ENCODE assay signal across 17 cellular contexts in genomic region chr10:102962259-102962658, GRCh38. TPM values are rescaled to one million over a fixed set of nuclear protein-coding genes. Genes with fewer than 3 reads are reported as not detected.
DNase-seq lines count a peak whose midpoint lies in the region; ATAC-seq and TF ChIP-seq lines count a peak whose summit lies in the region.
"Had no signal": no experiment of that assay in that cellular context is flagged by ENCODE, and none has a peak within 500 bp of the region (broad histone marks: within the 10 kb centered on the region; RNA-seq: fewer than 3 reads in every experiment).

No MANE protein-coding gene starts in this region.

- no peak overlapping the region for H2AK5ac ChIP-seq in IMR-90 (ENCODE audit: low read depth, low read length)

- no peak for TF ChIP-seq CTCF in IMR-90 (conservative IDR thresholded peaks at IDR 0.05; ENCODE audit: low read depth, low read length)
- no peak for TF ChIP-seq CTCF in CD4-positive, alpha-beta T cell (IDR thresholded peaks at IDR 0.05)

- no peak for TF ChIP-seq RAD21 in IMR-90 (IDR thresholded peaks at IDR 0.05; ENCODE audit: low read length)

- no TSS peak for BruUV-seq in IMR-90 (replicated peaks; lab: Mats Ljungman, UMichigan)

- intact Hi-C loops in IMR-90 (cut with micrococcal nuclease), result loop anchor here (2.0 kb wide), 2 partner anchors 15 to 41 kb away; no protein-coding TSS in a partner anchor
- intact Hi-C loops in CD4-positive, alpha-beta T cell (cut with DNase I, micrococcal nuclease), result no loop called here

- H3K27ac ChIP-seq in IMR-90 (ENCODE audit: insufficient read depth, low read length), result no peak overlapping the region
- no peak overlapping the region for H3K27ac ChIP-seq in CD4-positive, alpha-beta T cell (ENCODE audit: low read depth, low read length)
- H3K27ac ChIP-seq: BLaER1, GM23248, KMS-11 had no signal

- H4K8ac ChIP-seq in IMR-90 (ENCODE audit: low read depth in 2 of 2, low read length in 2 of 2), result no peak overlapping the region

- H3K27me3 ChIP-seq in IMR-90 (ENCODE audit: control insufficient read depth, insufficient read depth, low read length), result no peaks in the 10 kb centered on the region
- H3K27me3 ChIP-seq in adipocyte (replicated peaks; ENCODE audit: control insufficient read depth, insufficient read depth, low read length), result no peaks in the 10 kb centered on the region
- no peaks in the 10 kb centered on the region for H3K27me3 ChIP-seq in CD4-positive, alpha-beta T cell (ENCODE audit: control insufficient read depth, insufficient read depth, low read length)
- H3K27me3 ChIP-seq: BLaER1 had no signal

- H2AK9ac ChIP-seq in IMR-90 (replicated peaks; ENCODE audit: low read depth, low read length, poor library complexity), result no peak overlapping the region

- H4K20me1 ChIP-seq in IMR-90 (ENCODE audit: insufficient read depth, low read length), result no peaks in the 10 kb centered on the region; the same call in 1 of the 2 replicates
- H4K20me1 ChIP-seq: BLaER1 had no signal

- dilution Hi-C loops in IMR-90 (cut with HindIII; ENCODE audit: low sequenced_read_pairs, unreplicated experiment), result no loop called here

- H3K18ac ChIP-seq in IMR-90 (ENCODE audit: low read depth, low read length), result no peak overlapping the region; the same call in 1 of the 2 replicates

- no CpG with 5 or more reads among the region's 1 CpG for WGBS in IMR-90 (ENCODE audit: extremely low coverage in 2 of 2, insufficient read length in 1 of 2), 2 experiments

- H3K9ac ChIP-seq in IMR-90 (ENCODE audit: low read depth, low read length) (no peak overlapping the region), adipocyte (ENCODE audit: low read length) (no peak overlapping the region)
- H3K9ac ChIP-seq: BLaER1, GM23248, KMS-11 had no signal

- no peak overlapping the region for H3K4me2 ChIP-seq in IMR-90 (ENCODE audit: low read depth, low read length)
- H3K4me2 ChIP-seq: BLaER1, KMS-11 had no signal

- H3K56ac ChIP-seq in IMR-90 (ENCODE audit: extremely low read depth, insufficient read depth, low read length), result no peak overlapping the region

- no peaks in the 10 kb centered on the region for H3K9me3 ChIP-seq in IMR-90 (ENCODE audit: control insufficient read depth, insufficient read depth, low read length)
- no peaks in the 10 kb centered on the region for H3K9me3 ChIP-seq in adipocyte (ENCODE audit: control insufficient read depth, low read length)
- no peaks in the 10 kb centered on the region for H3K9me3 ChIP-seq in CD4-positive, alpha-beta T cell (ENCODE audit: control insufficient read depth, low read length)
- H3K9me3 ChIP-seq: BLaER1, HAP-1 had no signal

- no peaks in the 10 kb centered on the region for H3K4me1 Mint-ChIP-seq in CD4-positive, alpha-beta T cell (ENCODE audit: low read depth)
- H3K4me1 Mint-ChIP-seq: CD14-positive monocyte had no signal

- peaks cover 16 to 60% of the 10 kb centered on the region in 2 experiments for H3K79me1 ChIP-seq in IMR-90 (ENCODE audit: low read depth in 1 of 2, low read length in 2 of 2)

- POLR2A ChIA-PET in IMR-90 (lab: Charles Lee; ENCODE audit: unreplicated experiment), result no interaction called here
- POLR2A ChIA-PET in CD4-positive, alpha-beta T cell (lab: Charles Lee), result no interaction called here

- no peaks in the 10 kb centered on the region for H3K27me3 Mint-ChIP-seq in CD4-positive, alpha-beta T cell

- ATAC-seq in IMR-90 (ENCODE audit: low read depth), result peak; percentile 53; the same call in 1 of the 2 replicates
- ATAC-seq in CD4-positive, alpha-beta T cell (ENCODE audit: poor library complexity), result no peak
- ATAC-seq: CD8-positive, alpha-beta T cell had no signal

- peaks cover 14% of the 10 kb centered on the region for H3K4me1 ChIP-seq in IMR-90 (ENCODE audit: control insufficient read depth, insufficient read depth, low read length)
- H3K4me1 ChIP-seq in adipocyte (ENCODE audit: control insufficient read depth, insufficient read depth, low read length), result no peaks in the 10 kb centered on the region
- H3K4me1 ChIP-seq: BLaER1, HAP-1 had no signal

- H3K4ac ChIP-seq in IMR-90 (ENCODE audit: low read depth, low read length), result no peak overlapping the region; the same call in 1 of the 2 replicates

- no peak overlapping the region for H3K4me3 Mint-ChIP-seq in CD4-positive, alpha-beta T cell
- H3K4me3 Mint-ChIP-seq: CD14-positive monocyte; CD8-positive, alpha-beta T cell had no signal

- H2BK15ac ChIP-seq in IMR-90 (ENCODE audit: low read depth, low read length), result no peak overlapping the region

- no peaks in the 10 kb centered on the region for H3K9me3 Mint-ChIP-seq in CD4-positive, alpha-beta T cell
- H3K9me3 Mint-ChIP-seq: CD8-positive, alpha-beta T cell had no signal

- in situ Hi-C loops in IMR-90 (cut with MboI; ENCODE audit: low sequenced_read_pairs), result no loop called here

- H3K23ac ChIP-seq in IMR-90 (ENCODE audit: low read depth, low read length), result no peak overlapping the region

- H2BK5ac ChIP-seq in IMR-90 (ENCODE audit: low read depth, low read length, poor library complexity, severe bottlenecking), result no peak overlapping the region

- no peak overlapping the region for H2AFZ ChIP-seq in IMR-90 (replicated peaks; ENCODE audit: low read length, poor library complexity)
- H2AFZ ChIP-seq: GM23248 had no signal

- H3K36me3 ChIP-seq in IMR-90 (ENCODE audit: control insufficient read depth, insufficient read depth, low read length) (no peaks in the 10 kb centered on the region), adipocyte (ENCODE audit: control insufficient read depth, insufficient read depth, low read length, severe bottlenecking) (no peaks in the 10 kb centered on the region)
- H3K36me3 ChIP-seq: BLaER1, HAP-1 had no signal

- no peaks in the 10 kb centered on the region for H3K36me3 Mint-ChIP-seq in CD4-positive, alpha-beta T cell (ENCODE audit: low read depth)
- H3K36me3 Mint-ChIP-seq: CD14-positive monocyte had no signal

- H4K91ac ChIP-seq in IMR-90 (ENCODE audit: insufficient read depth, low read depth, low read length), result peak overlapping the region; percentile 4; the same call in 1 of the 2 replicates

- no peak overlapping the region for H2BK20ac ChIP-seq in IMR-90 (ENCODE audit: low read depth, low read length)

- H3K9me1 ChIP-seq in IMR-90 (ENCODE audit: insufficient read depth, low read length), result peaks cover 7% of the 10 kb centered on the region

- no peak overlapping the region for H3K14ac ChIP-seq in IMR-90 (replicated peaks; ENCODE audit: low read depth, low read length)

- no peak for TF ChIP-seq POLR2A in IMR-90 (IDR thresholded peaks at IDR 0.05; ENCODE audit: low read depth, low read length)

- CTCF ChIA-PET in IMR-90 (lab: Yijun Ruan, JAX), result no interaction called here
- CTCF ChIA-PET in CD4-positive, alpha-beta T cell (lab: Charles Lee), result interaction anchor here (0.6 kb wide), 1 partner anchor 97 kb away, joined by 4 read pairs; no protein-coding TSS in a partner anchor

- H3K4me3 ChIP-seq in IMR-90 (ENCODE audit: insufficient read depth, low read depth, low read length), result no peak overlapping the region
- H3K4me3 ChIP-seq in adipocyte (ENCODE audit: low read length), result no peak overlapping the region
- H3K4me3 ChIP-seq: BLaER1, GM23248, HAP-1 had no signal

- DNase-seq in EL (peak; percentile 8), IMR-90 (no peak), adipocyte (ENCODE audit: low read depth) (peak; percentile 26), foreskin melanocyte (peak; percentile 30), NCI-H187 treated with DMSO at 0.1 percent for 48 hours (lab: John Stamatoyannopoulos, UW) (no peak), glomerular visceral epithelial cell (ENCODE audit: extremely low spot score) (no peak)
- no peak for DNase-seq in activated effector memory CD4-positive, alpha-beta T cell treated with anti-CD3 and anti-CD28 coated beads, Interleukin-2, amount 50 U/mL, for 16 hours
- no peak for DNase-seq in CD4-positive, alpha-beta T cell
- DNase-seq: Calu3; CD8-positive, alpha-beta T cell; DMS79 treated with DMSO at 0.1 percent for 48 hours; GDM1; GM23248 had no signal

- no peak overlapping the region for H4K5ac ChIP-seq in IMR-90 (ENCODE audit: low read depth, low read length)

- H2BK120ac ChIP-seq in IMR-90 (ENCODE audit: low read depth, low read length), result no peak overlapping the region

- H3K27ac Mint-ChIP-seq in CD4-positive, alpha-beta T cell, result no peak overlapping the region
- H3K27ac Mint-ChIP-seq: CD14-positive monocyte; CD8-positive, alpha-beta T cell had no signal

TF ChIP-seq in IMR-90, 13 proteins besides CTCF, POLR2A, EP300 and RAD21 (continues in another document):
- no peak for TF ChIP-seq CHD1 (IDR thresholded peaks at IDR 0.05; ENCODE audit: low read depth, low read length)
- no peak for TF ChIP-seq USF2 (IDR thresholded peaks at IDR 0.05; ENCODE audit: low read depth, low read length)
- no peak for TF ChIP-seq MXI1 (IDR thresholded peaks at IDR 0.05; ENCODE audit: borderline replicate concordance, low read depth, low read length)
- TF ChIP-seq MAFK (IDR thresholded peaks at IDR 0.05; ENCODE audit: low read depth, low read length), result no peak
- no peak for TF ChIP-seq FOS (IDR thresholded peaks at IDR 0.05; ENCODE audit: low read depth, low read length)
- TF ChIP-seq RCOR1 (IDR thresholded peaks at IDR 0.05; ENCODE audit: insufficient replicate concordance, low read length), result no peak
- TF ChIP-seq CEBPB (IDR thresholded peaks at IDR 0.05; ENCODE audit: low read depth, low read length), result no peak
- no peak for TF ChIP-seq BHLHE40 (IDR thresholded peaks at IDR 0.05; ENCODE audit: low read depth, low read length)
- no peak for TF ChIP-seq SMC3 (IDR thresholded peaks at IDR 0.05; ENCODE audit: low read depth, low read length)
- TF ChIP-seq NFE2L2 (IDR thresholded peaks at IDR 0.05; ENCODE audit: low read depth, low read length), result no peak
- no peak for TF ChIP-seq RFX5 (IDR thresholded peaks at IDR 0.05; ENCODE audit: low read depth, low read length)
- no peak for TF ChIP-seq MAZ (IDR thresholded peaks at IDR 0.05; ENCODE audit: borderline replicate concordance, low read depth, low read length)

RNA-seq across cellular contexts. Expression of gene CNNM2, which starts 44.2 kb away (rescaled TPM):
- total RNA-seq in IMR-90 (2012; rRNA removed), result 5.6 and 6.4 TPM in 2 replicates
- 4.7 and 5.6 TPM in 2 replicates for polyA plus RNA-seq in IMR-90 (2012; rRNA removed)
- 4.4 and 9.1 TPM in 2 replicates for polyA plus RNA-seq in IMR-90 (2012; cell fraction: cytosol; rRNA removed)
- polyA plus RNA-seq in IMR-90 (2012; cell fraction: nucleus; rRNA removed; ENCODE audit: low replicate concordance), result 9.1 and 11.0 TPM in 2 replicates
- total RNA-seq in CD4-positive, alpha-beta T cell, result 1 to 10 TPM; 8.4 to 8.9 TPM

Comparison
In these comparisons a context has a peak if more than half of its experiments do, and no peak if none do; other contexts are left out.
1. DNase-seq: peak in EL (single experiment), adipocyte (single experiment) and foreskin melanocyte (single experiment); none in IMR-90 (single experiment), activated effector memory CD4-positive, alpha-beta T cell treated with anti-CD3 and anti-CD28 coated beads, Interleukin-2, amount 50 U/mL, for 16 hours (single experiment), CD4-positive, alpha-beta T cell (0 of 10), NCI-H187 treated with DMSO at 0.1 percent for 48 hours (single experiment) and glomerular visceral epithelial cell (single experiment).